1 cellular context compared by ENCODE assay signal in the genomic region with DNA sequence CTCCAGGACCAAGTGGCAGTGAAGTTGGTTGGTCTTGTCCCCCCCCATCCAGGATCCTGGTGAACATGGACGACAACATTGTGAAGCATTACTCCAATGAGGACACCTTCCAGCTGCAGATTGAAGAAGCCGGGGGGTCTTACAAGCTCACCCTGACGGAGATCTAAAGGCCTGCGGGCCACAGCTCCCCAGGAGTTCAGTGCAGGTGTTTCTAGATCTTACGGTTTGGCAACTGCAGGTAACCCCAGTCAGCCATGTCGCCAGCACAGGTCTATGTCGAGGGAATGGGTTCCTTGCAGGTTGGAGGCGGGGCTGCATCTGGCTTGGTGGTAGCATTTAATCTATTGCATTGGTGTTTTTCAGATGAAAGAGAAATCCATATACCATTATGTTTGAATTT.
TF ChIP-seq lines count a peak whose summit lies in the region.

No MANE protein-coding gene starts in this region.

TF ChIP-seq in WTC11, 78 proteins besides CTCF, POLR2A, EP300 and RAD21 (continued from another document):
- TF ChIP-seq, protein P1, sequence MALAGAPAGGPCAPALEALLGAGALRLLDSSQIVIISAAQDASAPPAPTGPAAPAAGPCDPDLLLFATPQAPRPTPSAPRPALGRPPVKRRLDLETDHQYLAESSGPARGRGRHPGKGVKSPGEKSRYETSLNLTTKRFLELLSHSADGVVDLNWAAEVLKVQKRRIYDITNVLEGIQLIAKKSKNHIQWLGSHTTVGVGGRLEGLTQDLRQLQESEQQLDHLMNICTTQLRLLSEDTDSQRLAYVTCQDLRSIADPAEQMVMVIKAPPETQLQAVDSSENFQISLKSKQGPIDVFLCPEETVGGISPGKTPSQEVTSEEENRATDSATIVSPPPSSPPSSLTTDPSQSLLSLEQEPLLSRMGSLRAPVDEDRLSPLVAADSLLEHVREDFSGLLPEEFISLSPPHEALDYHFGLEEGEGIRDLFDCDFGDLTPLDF (CRISPR knock-in tag; IDR thresholded peaks at IDR 0.05): no peak
- TF ChIP-seq FOXP1 (CRISPR knock-in tag; IDR thresholded peaks at IDR 0.05; ENCODE audit: borderline replicate concordance): no peak
- no peak for TF ChIP-seq TP53 (CRISPR knock-in tag; IDR thresholded peaks at IDR 0.05)
- TF ChIP-seq, protein P2, sequence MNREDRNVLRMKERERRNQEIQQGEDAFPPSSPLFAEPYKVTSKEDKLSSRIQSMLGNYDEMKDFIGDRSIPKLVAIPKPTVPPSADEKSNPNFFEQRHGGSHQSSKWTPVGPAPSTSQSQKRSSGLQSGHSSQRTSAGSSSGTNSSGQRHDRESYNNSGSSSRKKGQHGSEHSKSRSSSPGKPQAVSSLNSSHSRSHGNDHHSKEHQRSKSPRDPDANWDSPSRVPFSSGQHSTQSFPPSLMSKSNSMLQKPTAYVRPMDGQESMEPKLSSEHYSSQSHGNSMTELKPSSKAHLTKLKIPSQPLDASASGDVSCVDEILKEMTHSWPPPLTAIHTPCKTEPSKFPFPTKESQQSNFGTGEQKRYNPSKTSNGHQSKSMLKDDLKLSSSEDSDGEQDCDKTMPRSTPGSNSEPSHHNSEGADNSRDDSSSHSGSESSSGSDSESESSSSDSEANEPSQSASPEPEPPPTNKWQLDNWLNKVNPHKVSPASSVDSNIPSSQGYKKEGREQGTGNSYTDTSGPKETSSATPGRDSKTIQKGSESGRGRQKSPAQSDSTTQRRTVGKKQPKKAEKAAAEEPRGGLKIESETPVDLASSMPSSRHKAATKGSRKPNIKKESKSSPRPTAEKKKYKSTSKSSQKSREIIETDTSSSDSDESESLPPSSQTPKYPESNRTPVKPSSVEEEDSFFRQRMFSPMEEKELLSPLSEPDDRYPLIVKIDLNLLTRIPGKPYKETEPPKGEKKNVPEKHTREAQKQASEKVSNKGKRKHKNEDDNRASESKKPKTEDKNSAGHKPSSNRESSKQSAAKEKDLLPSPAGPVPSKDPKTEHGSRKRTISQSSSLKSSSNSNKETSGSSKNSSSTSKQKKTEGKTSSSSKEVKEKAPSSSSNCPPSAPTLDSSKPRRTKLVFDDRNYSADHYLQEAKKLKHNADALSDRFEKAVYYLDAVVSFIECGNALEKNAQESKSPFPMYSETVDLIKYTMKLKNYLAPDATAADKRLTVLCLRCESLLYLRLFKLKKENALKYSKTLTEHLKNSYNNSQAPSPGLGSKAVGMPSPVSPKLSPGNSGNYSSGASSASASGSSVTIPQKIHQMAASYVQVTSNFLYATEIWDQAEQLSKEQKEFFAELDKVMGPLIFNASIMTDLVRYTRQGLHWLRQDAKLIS (CRISPR knock-in tag; IDR thresholded peaks at IDR 0.05; ENCODE audit: borderline replicate concordance): no peak
- TF ChIP-seq ZNF138 (CRISPR knock-in tag; conservative IDR thresholded peaks at IDR 0.05): no peak
- TF ChIP-seq EMX1 (CRISPR knock-in tag; IDR thresholded peaks at IDR 0.05): no peak
- TF ChIP-seq, protein P3, sequence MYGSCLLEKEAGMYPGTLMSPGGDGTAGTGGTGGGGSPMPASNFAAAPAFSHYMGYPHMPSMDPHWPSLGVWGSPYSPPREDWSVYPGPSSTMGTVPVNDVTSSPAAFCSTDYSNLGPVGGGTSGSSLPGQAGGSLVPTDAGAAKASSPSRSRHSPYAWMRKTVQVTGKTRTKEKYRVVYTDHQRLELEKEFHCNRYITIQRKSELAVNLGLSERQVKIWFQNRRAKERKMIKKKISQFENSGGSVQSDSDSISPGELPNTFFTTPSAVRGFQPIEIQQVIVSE (CRISPR knock-in tag; IDR thresholded peaks at IDR 0.05; ENCODE audit: borderline replicate concordance): no peak
- TF ChIP-seq NFYB (CRISPR knock-in tag; conservative IDR thresholded peaks at IDR 0.05; ENCODE audit: low read depth): no peak
TF ChIP-seq in WTC11: peak in this region for 0.
